Comparison of ENCODE assay signal across 11 cellular contexts in genomic region chr3:36679384-36680200, GRCh38.
DNase-seq lines count a peak whose midpoint lies in the region; ATAC-seq and TF ChIP-seq lines count a peak whose summit lies in the region.
"Had no signal": no experiment of that assay in that cellular context is flagged by ENCODE, and none has a peak within 500 bp of the region (broad histone marks: within the 10 kb centered on the region; RNA-seq: fewer than 3 reads in every experiment).

No MANE protein-coding gene starts in this region.

- H2AFZ ChIP-seq in Karpas-422 (ENCODE audit: low read length), result no peak overlapping the region
- H2AFZ ChIP-seq: hepatocyte, parathyroid adenoma had no signal

- H3K79me2 ChIP-seq in Karpas-422 (ENCODE audit: low read length), result no peaks in the 10 kb centered on the region
- H3K79me2 ChIP-seq: hepatocyte, parathyroid adenoma had no signal

- intact Hi-C loops in Right ventricle myocardium inferior (cut with DNase I), result no loop called here

- CTCF ChIA-PET in AG04449 (lab: Yijun Ruan, JAX), result interaction anchor here (2.4 kb wide), 1 partner anchor 15 kb away, joined by 14 read pairs; no protein-coding TSS in a partner anchor

- ATAC-seq in GM21360 (IDR thresholded peaks at IDR 0.05; ENCODE audit: unreplicated experiment) (peak; percentile 51), Right ventricle myocardium inferior (no peak)

- H3K27me3 ChIP-seq in Karpas-422 (ENCODE audit: low read length), result peaks cover 3% of the 10 kb centered on the region; the same call in 1 of the 2 replicates
- no peaks in the 10 kb centered on the region for H3K27me3 ChIP-seq in right atrium auricular region
- H3K27me3 ChIP-seq: hepatocyte, suprapubic skin had no signal

- peak; percentile 82 for DNase-seq in AG04449 (ENCODE audit: low read depth, low spot score)
- peak; percentile 35 for DNase-seq in Karpas-422
- peak; percentile 86 for DNase-seq in dedifferentiated amniotic fluid mesenchymal stem cell (ENCODE audit: extremely low spot score)
- DNase-seq in occipital lobe (lab: John Stamatoyannopoulos, UW), result no peak
- DNase-seq in GF-D8 (lab: John Stamatoyannopoulos, UW), result no peak
- no peak for DNase-seq in right atrium auricular region (ENCODE audit: low spot score)
- no peak for DNase-seq in Right ventricle myocardium inferior (ENCODE audit: missing footprints)

- POLR2A ChIA-PET in AG04449 (lab: Yijun Ruan, JAX), result interaction anchor here (1.2 kb wide), 1 partner anchor 16 kb away, joined by 3 read pairs; no protein-coding TSS in a partner anchor

- H3K4me3 ChIP-seq in AG04449 (ENCODE audit: low read depth, low read length), result no peak overlapping the region
- no peak overlapping the region for H3K4me3 ChIP-seq in Karpas-422 (ENCODE audit: low read length)
- H3K4me3 ChIP-seq in right atrium auricular region, result no peak overlapping the region
- H3K4me3 ChIP-seq: hepatocyte, suprapubic skin had no signal

- H3K27ac ChIP-seq in Karpas-422 (ENCODE audit: low read length) (no peak overlapping the region), right atrium auricular region (no peak overlapping the region)
- H3K27ac ChIP-seq: hepatocyte, parathyroid adenoma, suprapubic skin had no signal

- TF ChIP-seq CTCF in AG04449 (IDR thresholded peaks at IDR 0.05; ENCODE audit: insufficient read depth, low read length, missing control alignments) (no peak), right atrium auricular region (IDR thresholded peaks at IDR 0.05) (no peak)

- H3K9ac ChIP-seq in Karpas-422 (ENCODE audit: low read length), result no peak overlapping the region
- H3K9ac ChIP-seq: parathyroid adenoma had no signal

- H3K36me3 ChIP-seq in Karpas-422 (ENCODE audit: insufficient read depth, low read length), result no peaks in the 10 kb centered on the region
- H3K36me3 ChIP-seq in right atrium auricular region, result no peaks in the 10 kb centered on the region
- H3K36me3 ChIP-seq: suprapubic skin had no signal

- no peaks in the 10 kb centered on the region for H4K20me1 ChIP-seq in Karpas-422 (ENCODE audit: insufficient read depth, low read depth, low read length)

- H3K9me3 ChIP-seq in Karpas-422 (ENCODE audit: low read length) (peaks cover 24% of the 10 kb centered on the region), right atrium auricular region (peaks cover 0 to 43% of the 10 kb centered on the region in 2 donors)

- no peak overlapping the region for H3K4me2 ChIP-seq in Karpas-422 (ENCODE audit: low read depth, low read length, poor library complexity, severe bottlenecking)
- H3K4me2 ChIP-seq: hepatocyte had no signal

- no peaks in the 10 kb centered on the region for H3K9me2 ChIP-seq in Karpas-422 (replicated peaks; ENCODE audit: insufficient read depth, low read length)

- H3K4me1 ChIP-seq in Karpas-422 (ENCODE audit: low read length) (no peaks in the 10 kb centered on the region), right atrium auricular region (no peaks in the 10 kb centered on the region)
- H3K4me1 ChIP-seq: parathyroid adenoma, suprapubic skin had no signal

Comparison
In these comparisons a context has a peak if more than half of its experiments do, and no peak if none do; other contexts are left out.
1. DNase-seq: peak in AG04449 (single experiment), Karpas-422 (single experiment) and dedifferentiated amniotic fluid mesenchymal stem cell (single experiment); none in occipital lobe (single experiment), GF-D8 (single experiment), right atrium auricular region (single experiment) and Right ventricle myocardium inferior (single experiment).